Comparison of ENCODE assay signal across 8 cellular contexts in genomic region chr10:79331709-79332108, GRCh38. TPM values are rescaled to one million over a fixed set of nuclear protein-coding genes. Genes with fewer than 3 reads are reported as not detected.
A peak's percentile ranks its signal among the peaks of the same experiment; 100 is the strongest.
DNase-seq lines count a peak whose midpoint lies in the region; TF ChIP-seq lines count a peak whose summit lies in the region.

No MANE protein-coding gene starts in this region.

- peaks cover 40% of the 10 kb centered on the region for H3K4me1 Mint-ChIP-seq in HFFc6 (ENCODE audit: low read depth)

- no peaks in the 10 kb centered on the region; the same call in none of the 2 replicates for H3K27me3 Mint-ChIP-seq in HFFc6 (ENCODE audit: insufficient read depth)

- H3K79me2 ChIP-seq in PC-9 (ENCODE audit: low read depth), result no peaks in the 10 kb centered on the region

- H3K36me3 Mint-ChIP-seq in HFFc6 (ENCODE audit: low read depth), result peaks cover 10% of the 10 kb centered on the region

- TF ChIP-seq CTCF in GM10266 (IDR thresholded peaks at IDR 0.05; ENCODE audit: control insufficient read depth, insufficient read depth, low read depth, missing control alignments), result no peak
- no peak for TF ChIP-seq CTCF in HFFc6 (IDR thresholded peaks at IDR 0.05)
- no peak for TF ChIP-seq CTCF in PC-9 (conservative IDR thresholded peaks at IDR 0.05)
- no peak for TF ChIP-seq CTCF in testis (IDR thresholded peaks at IDR 0.05)

- H3K9me2 ChIP-seq in PC-9 (ENCODE audit: insufficient read depth), result no peaks in the 10 kb centered on the region

- H4K20me1 ChIP-seq in PC-9 (ENCODE audit: insufficient read depth), result no peaks in the 10 kb centered on the region

- H3K4me1 ChIP-seq in PC-9 (replicated peaks; ENCODE audit: insufficient read depth) (peaks cover 52% of the 10 kb centered on the region), testis (peaks cover 15% of the 10 kb centered on the region)

- no peak overlapping the region for H3K4me3 ChIP-seq in PC-9
- no peak overlapping the region for H3K4me3 ChIP-seq in testis

- H3K27ac Mint-ChIP-seq in HFFc6, result peak overlapping the region; percentile 95

- CTCF ChIA-PET in PC-9 (lab: Charles Lee), result interaction anchor here (0.5 kb wide), 1 partner anchor 136 kb away, joined by 9 read pairs; no protein-coding TSS in a partner anchor

- no peak for TF ChIP-seq POLR2A in testis (IDR thresholded peaks at IDR 0.05)

- no TSS peak for BruUV-seq in PC-9 (replicated peaks; lab: Mats Ljungman, UMichigan)

- intact Hi-C loops in PC-9 (cut with micrococcal nuclease; ENCODE audit: unreplicated experiment) (no loop called here), testis (cut with DNase I; ENCODE audit: low total_unique reads) (no loop called here)

- H3K4me3 Mint-ChIP-seq in HFFc6, result peak overlapping the region; percentile 57; the same call in 1 of the 2 replicates

- WGBS in testis, 2 donors, result 52 to 60% methylated on average over 3 to 6 of the region's 6 CpGs

- H3K9me3 ChIP-seq in PC-9 (ENCODE audit: insufficient read depth, low read depth) (no peaks in the 10 kb centered on the region), testis (no peaks in the 10 kb centered on the region)

- POLR2A ChIA-PET in PC-9 (lab: Charles Lee; ENCODE audit: unreplicated experiment), result no interaction called here

- H3F3A ChIP-seq in PC-9 (ENCODE audit: insufficient read depth, low read depth), result peaks cover 47% of the 10 kb centered on the region

- H3K9me3 Mint-ChIP-seq in HFFc6, result peaks cover 9% of the 10 kb centered on the region

- DNase-seq in GM10266 (ENCODE audit: extremely low spot score) (peak; percentile 79), HFFc6 (peak; percentile 78), PC-9 (peak in 1 of 2 experiments; percentile 47), medulla oblongata (ENCODE audit: extremely low spot score) (peak; percentile 58), testis (peak; percentile 30), OCI-M2 (lab: John Stamatoyannopoulos, UW; ENCODE audit: unreplicated experiment) (no peak), NCI-H187 (lab: John Stamatoyannopoulos, UW) (no peak)
- DNase-seq in activated effector memory CD4-positive, alpha-beta T cell treated with Interleukin-2 at 50 U/mL for 16 hours, result peak; percentile 60

- no peaks in the 10 kb centered on the region for H3K27me3 ChIP-seq in PC-9 (ENCODE audit: insufficient read depth, low read depth)
- H3K27me3 ChIP-seq in testis, result no peaks in the 10 kb centered on the region

- peak overlapping the region; percentile 71 for H3K27ac ChIP-seq in PC-9
- no peak overlapping the region for H3K27ac ChIP-seq in testis

- H3K36me3 ChIP-seq in PC-9 (ENCODE audit: low read depth) (no peaks in the 10 kb centered on the region), testis (ENCODE audit: low read depth, missing control alignments) (no peaks in the 10 kb centered on the region)

- H3K4me2 ChIP-seq in PC-9, result peak overlapping the region; percentile 20; the same call in 1 of the 2 replicates

- no peak overlapping the region for H2AFZ ChIP-seq in PC-9

RNA-seq across cellular contexts. Expression of gene PPIF, which starts 15.6 kb away (rescaled TPM):
- 100 to 1,000 TPM in 3 of 6 experiments, 10 to 100 TPM in 3; 66.1 to 109 (median 98.9) TPM for total RNA-seq in HFFc6 (2021; fragmentation: NEBNext Ultra II Directional; extraction: Animal tissue kit (Norgen Biotek cat#: 25700))
- total RNA-seq in PC-9 (2021) (171 and 203 TPM in 2 replicates), testis (100 to 1,000 TPM in 1 of 2 donors, 10 to 100 TPM in 1; 82.1 to 106 TPM)
- 80.1 TPM for polyA plus RNA-seq in testis (ENCODE audit: insufficient read depth, low read depth, low replicate concordance)

Comparison
In these comparisons a context has a peak if more than half of its experiments do, and no peak if none do; other contexts are left out.
1. DNase-seq: peak in GM10266 (single experiment), HFFc6 (single experiment), activated effector memory CD4-positive, alpha-beta T cell treated with Interleukin-2 at 50 U/mL for 16 hours (single experiment), medulla oblongata (single experiment) and testis (single experiment); none in OCI-M2 (single experiment) and NCI-H187 (0 of 2).